In genomic region chr16:57262841-57263584, GRCh38 we compare ENCODE assay signal across 12 cellular contexts. TPM values are rescaled to one million over a fixed set of nuclear protein-coding genes. Genes with fewer than 3 reads are reported as not detected.
DNase-seq lines count a peak whose midpoint lies in the region; ATAC-seq lines count a peak whose summit lies in the region.
"Had no signal": no experiment of that assay in that cellular context is flagged by ENCODE, and none has a peak within 500 bp of the region (broad histone marks: within the 10 kb centered on the region; RNA-seq: fewer than 3 reads in every experiment).

No MANE protein-coding gene starts in this region.

- H3K27ac ChIP-seq in cingulate gyrus (ENCODE audit: low read depth, low read length) = peak overlapping the region; percentile 84
- H3K27ac ChIP-seq in temporal lobe (ENCODE audit: low read depth, low read length) = peak overlapping the region; percentile 94
- H3K27ac ChIP-seq: SJSA1 had no signal

- H3K27me3 Mint-ChIP-seq in T-helper 17 cell = no peaks in the 10 kb centered on the region
- H3K27me3 Mint-ChIP-seq: IgD-negative memory B cell, naive B cell had no signal

- H3K27ac Mint-ChIP-seq in T-helper 17 cell = peak overlapping the region; percentile 34

- no peak for DNase-seq in T-helper 17 cell
- DNase-seq in midbrain (lab: John Stamatoyannopoulos, UW) = peak; percentile 55
- DNase-seq in stimulated activated CD4-positive, alpha-beta T cell treated with anti-CD3 and anti-CD28 coated beads, Interleukin-15, amount 100 ng/mL, for 24 hours = no peak
- DNase-seq in NCI-H2107 (lab: John Stamatoyannopoulos, UW) = no peak
- DNase-seq: COR-L47, naive B cell, NCI-H1436 treated with DMSO at 0.1 percent for 48 hours had no signal

- H3K4me1 Mint-ChIP-seq in T-helper 17 cell = peaks cover 26% of the 10 kb centered on the region

- no peak overlapping the region for H3K4me3 Mint-ChIP-seq in T-helper 17 cell
- H3K4me3 Mint-ChIP-seq: IgD-negative memory B cell had no signal

- no peaks in the 10 kb centered on the region for H3K36me3 Mint-ChIP-seq in T-helper 17 cell (ENCODE audit: low read depth)
- H3K36me3 Mint-ChIP-seq: IgD-negative memory B cell, naive B cell had no signal

- ATAC-seq in T-helper 17 cell (no peak), GM19467 (IDR thresholded peaks at IDR 0.05; ENCODE audit: unreplicated experiment) (no peak)

- H3K9me3 ChIP-seq in T-helper 17 cell (ENCODE audit: control insufficient read depth, low read length, poor library complexity, severe bottlenecking) = no peaks in the 10 kb centered on the region
- H3K9me3 ChIP-seq: SJSA1 had no signal

RNA-seq across cellular contexts. Expression of gene ARL2BP, which starts 18.0 kb away (rescaled TPM):
- total RNA-seq in T-helper 17 cell (10 to 100 TPM; 37.0 to 39.6 TPM), temporal lobe (40.3 TPM)

RNA-seq across cellular contexts. Expression of gene PLLP, which starts 21.5 kb away (rescaled TPM):
- under 1 TPM; 0.16 to 0.75 TPM for total RNA-seq in T-helper 17 cell
- total RNA-seq in temporal lobe = 1.5 TPM
- total RNA-seq: SJSA1 had no signal
